In the genomic region with DNA sequence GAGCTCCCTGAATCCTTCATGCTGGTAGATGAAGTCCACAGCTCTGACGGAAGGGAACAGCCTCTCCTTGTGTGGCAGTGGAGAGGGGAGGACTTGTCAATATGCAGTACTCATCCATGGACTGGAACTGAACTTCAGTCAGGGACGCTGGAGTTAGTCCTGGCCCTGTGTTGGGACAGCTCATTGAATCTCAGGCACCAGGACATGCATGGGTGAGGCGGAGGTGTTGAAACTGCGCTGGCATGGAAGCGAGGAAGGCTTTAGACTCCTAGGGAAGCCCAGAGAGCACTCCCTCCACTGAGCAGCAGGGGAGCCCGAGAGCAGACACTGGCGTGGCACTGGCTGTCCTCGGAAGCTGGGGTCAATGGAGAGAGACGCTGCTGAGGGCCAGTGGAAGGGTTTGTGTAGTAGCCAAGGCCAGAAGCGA, we compare ENCODE assay signal across 10 cellular contexts.
DNase-seq lines count a peak whose midpoint lies in the region; ATAC-seq, FAIRE-seq and TF ChIP-seq lines count a peak whose summit lies in the region.
"Had no signal": no experiment of that assay in that cellular context is flagged by ENCODE, and none has a peak within 500 bp of the region (broad histone marks: within the 10 kb centered on the region; RNA-seq: fewer than 3 reads in every experiment).

No MANE protein-coding gene starts in this region.

- peaks cover 2% of the 10 kb centered on the region; the same call in 1 of the 2 replicates for H3K27me3 ChIP-seq in BJ (ENCODE audit: control insufficient read depth, insufficient read depth, low read length)
- H3K27me3 ChIP-seq in body of pancreas, result no peaks in the 10 kb centered on the region
- H3K27me3 ChIP-seq in HepG2 (ENCODE audit: control insufficient read depth in 1 of 2, insufficient read depth in 2 of 2, low read length in 2 of 2), result no peaks in the 10 kb centered on the region; a peak in 1 of 5 replicates

- TF ChIP-seq CTCF in BJ (IDR thresholded peaks at IDR 0.05; ENCODE audit: insufficient read depth, low read depth, low read length), result peak; percentile 60
- TF ChIP-seq CTCF in body of pancreas (IDR thresholded peaks at IDR 0.05), result peak; percentile 23 to 49 (median 41)
- peak; percentile 72 for TF ChIP-seq CTCF in HepG2 (CRISPR knock-in tag; IDR thresholded peaks at IDR 0.05)

- WGBS in body of pancreas, 2 donors, result 31 to 56% methylated on average over 10 of the region's 10 CpGs
- 16% methylated on average over 9 of the region's 10 CpGs for WGBS in HepG2 (ENCODE audit: low lambda C conversion rate)

- H2AFZ ChIP-seq in HepG2 (ENCODE audit: low read length), result no peak overlapping the region

- in situ Hi-C loops in HepG2 (cut with HindIII; ENCODE audit: extremely low pct_ligation_motif_present, low pct_unique_long_range_greater_than_20kb), result loop anchor here (25.0 kb wide), 1 partner anchor 213 kb away; no protein-coding TSS in a partner anchor

- no peak overlapping the region for H3K4me3 Mint-ChIP-seq in activated T-cell treated with anti-CD3 and anti-CD28 coated beads, Interleukin-2, amount 50 U/mL, for 4 hours

- H3K9me3 ChIP-seq in body of pancreas (peaks cover 0 to 4% (median 0%) of the 10 kb centered on the region in 3 donors), HepG2 (ENCODE audit: low read length) (no peaks in the 10 kb centered on the region)

- FAIRE-seq in HepG2 (lab: Jason Lieb, UNC), result peak; percentile 87
- FAIRE-seq: GM12891 had no signal

- H3K9ac ChIP-seq in HepG2 (ENCODE audit: insufficient read depth, low read depth, low read length), result no peak overlapping the region

- H3K4me3 ChIP-seq in BJ (ENCODE audit: low read depth, low read length) (no peak overlapping the region), body of pancreas (no peak overlapping the region), HepG2 (replicated peaks in 1 of 3; ENCODE audit: insufficient read depth in 1 of 3, low read depth in 2 of 3, low read length in 3 of 3) (no peak overlapping the region)
- H3K4me3 ChIP-seq: SK-N-MC had no signal

- peaks cover 10% of the 10 kb centered on the region for H3K4me1 Mint-ChIP-seq in activated T-cell treated with anti-CD3 and anti-CD28 coated beads, Interleukin-2, amount 50 U/mL, for 4 hours (ENCODE audit: low read depth)

- H3K36me3 ChIP-seq in BJ (ENCODE audit: control insufficient read depth, insufficient read depth, low read length) (no peaks in the 10 kb centered on the region), body of pancreas (replicated peaks in 1 of 2; ENCODE audit: insufficient read depth in 1 of 2, low read depth in 2 of 2) (no peaks in the 10 kb centered on the region), HepG2 (replicated peaks in 1 of 2; ENCODE audit: control insufficient read depth in 1 of 2, insufficient read depth in 2 of 2, low read length in 2 of 2) (no peaks in the 10 kb centered on the region)

- no peak for TF ChIP-seq EP300 in HepG2 (IDR thresholded peaks at IDR 0.05; ENCODE audit: low read depth in 2 of 2, low read length in 2 of 2)
- TF ChIP-seq EP300 in HepG2 (CRISPR knock-in tag; IDR thresholded peaks at IDR 0.05; ENCODE audit: borderline replicate concordance), result no peak

- TF ChIP-seq POLR2A in body of pancreas (IDR thresholded peaks at IDR 0.05) (no peak), HepG2 (IDR thresholded peaks at IDR 0.05; ENCODE audit: insufficient read depth in 1 of 2, low read depth in 2 of 2, low read length in 2 of 2) (no peak)

- CTCF ChIA-PET in BJ (lab: Yijun Ruan, JAX) (interaction anchor here (0.5 to 2.6 kb wide), 6 partner anchors 8 to 655 kb away, joined by 3 to 8 read pairs (median 3); no protein-coding TSS in a partner anchor), HEK293T (lab: Yijun Ruan, JAX) (no interaction called here), HepG2 (lab: Yijun Ruan, JAX; ENCODE audit: low intra/inter-chr PET ratio, low total read pairs) (no interaction called here)

- H4K20me1 ChIP-seq in HepG2 (ENCODE audit: insufficient read depth, low read length), result 0 out of 2 replicates have a peak, but pooled peaks cover 3% of the 10 kb centered on the region

- intact Hi-C loops in body of pancreas (cut with DNase I), result no loop called here
- intact Hi-C loops in HepG2 (cut with micrococcal nuclease; ENCODE audit: unreplicated experiment), result no loop called here

- H3K27me3 Mint-ChIP-seq in activated T-cell treated with anti-CD3 and anti-CD28 coated beads, Interleukin-2, amount 50 U/mL, for 4 hours (ENCODE audit: low read depth), result peaks cover 10% of the 10 kb centered on the region

- no peak for DNase-seq in BJ (ENCODE audit: low read depth)
- DNase-seq in HEK293T (ENCODE audit: extremely low spot score), result peak; percentile 39
- peak; percentile 28 to 58 (median 37) for DNase-seq in body of pancreas
- DNase-seq in HepG2 (ENCODE audit: low spot score), result peak; percentile 52
- no peak for DNase-seq in A172 (ENCODE audit: low spot score)
- DNase-seq in activated T-cell treated with anti-CD3 and anti-CD28 coated beads, Interleukin-2, amount 50 U/mL, for 4 hours, result no peak
- DNase-seq in AG08395 (ENCODE audit: low spot score), result no peak

- H3K4me1 ChIP-seq in body of pancreas, result peaks cover 7% of the 10 kb centered on the region
- H3K4me1 ChIP-seq in HepG2 (ENCODE audit: insufficient read depth, low read length), result no peaks in the 10 kb centered on the region

- BruUV-seq in HepG2 (replicated peaks; lab: Mats Ljungman, UMichigan), result no TSS peak

- peaks cover 7% of the 10 kb centered on the region for H3K9me3 Mint-ChIP-seq in activated T-cell treated with anti-CD3 and anti-CD28 coated beads, Interleukin-2, amount 50 U/mL, for 4 hours

- H3K27ac ChIP-seq in body of pancreas (no peak overlapping the region), HepG2 (ENCODE audit: extremely low read length, insufficient read depth, low read length) (no peak overlapping the region)
- H3K27ac ChIP-seq: SK-N-MC had no signal

- POLR2A ChIA-PET in BJ (lab: Charles Lee) (no interaction called here), HEK293T (lab: Yijun Ruan, JAX) (no interaction called here), HepG2 (lab: Yijun Ruan, JAX) (no interaction called here)

- TF ChIP-seq RAD21 in HepG2 (CRISPR knock-in tag; IDR thresholded peaks at IDR 0.05), result no peak

- no peak overlapping the region for H3K4me2 ChIP-seq in HepG2 (ENCODE audit: low read depth, low read length)

- no peaks in the 10 kb centered on the region for H3K79me2 ChIP-seq in HepG2 (ENCODE audit: insufficient read depth, low read length)

- H3K36me3 Mint-ChIP-seq in activated T-cell treated with anti-CD3 and anti-CD28 coated beads, Interleukin-2, amount 50 U/mL, for 4 hours (ENCODE audit: insufficient read depth), result no peaks in the 10 kb centered on the region

- ATAC-seq in body of pancreas, result peak; percentile 56
- peak; percentile 99 for ATAC-seq in HepG2
- ATAC-seq in GM18909 (IDR thresholded peaks at IDR 0.05; ENCODE audit: poor library complexity, unreplicated experiment), result no peak
- no peak for ATAC-seq in activated T-cell treated with anti-CD3 and anti-CD28 coated beads, Interleukin-2, amount 50 U/mL, for 4 hours

TF ChIP-seq in HEK293T, 16 proteins besides CTCF, POLR2A, EP300 and RAD21 (continues in another document):
- TF ChIP-seq FOXA1 (IDR thresholded peaks at IDR 0.05) (no peak), LEF1 (IDR thresholded peaks at IDR 0.05; ENCODE audit: borderline replicate concordance) (no peak), FOXM1 (IDR thresholded peaks at IDR 0.05; ENCODE audit: borderline replicate concordance) (no peak), ARNT (IDR thresholded peaks at IDR 0.05) (no peak), ZNF384 (IDR thresholded peaks at IDR 0.05) (no peak), ELF4 (IDR thresholded peaks at IDR 0.05) (no peak), TARDBP (IDR thresholded peaks at IDR 0.05) (no peak), CTBP1 (IDR thresholded peaks at IDR 0.05; ENCODE audit: borderline replicate concordance) (no peak), BHLHE40 (IDR thresholded peaks at IDR 0.05; ENCODE audit: borderline replicate concordance) (no peak), L3MBTL2 (conservative IDR thresholded peaks at IDR 0.05) (no peak), NFRKB (IDR thresholded peaks at IDR 0.05) (no peak), SUZ12 (IDR thresholded peaks at IDR 0.05) (no peak), SP1 (IDR thresholded peaks at IDR 0.05) (no peak)
- TF ChIP-seq, protein P1, sequence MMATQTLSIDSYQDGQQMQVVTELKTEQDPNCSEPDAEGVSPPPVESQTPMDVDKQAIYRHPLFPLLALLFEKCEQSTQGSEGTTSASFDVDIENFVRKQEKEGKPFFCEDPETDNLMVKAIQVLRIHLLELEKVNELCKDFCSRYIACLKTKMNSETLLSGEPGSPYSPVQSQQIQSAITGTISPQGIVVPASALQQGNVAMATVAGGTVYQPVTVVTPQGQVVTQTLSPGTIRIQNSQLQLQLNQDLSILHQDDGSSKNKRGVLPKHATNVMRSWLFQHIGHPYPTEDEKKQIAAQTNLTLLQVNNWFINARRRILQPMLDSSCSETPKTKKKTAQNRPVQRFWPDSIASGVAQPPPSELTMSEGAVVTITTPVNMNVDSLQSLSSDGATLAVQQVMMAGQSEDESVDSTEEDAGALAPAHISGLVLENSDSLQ (IDR thresholded peaks at IDR 0.05), result no peak

TF ChIP-seq in HepG2, 621 proteins besides CTCF, POLR2A, EP300 and RAD21 (continues in another document):
- TF ChIP-seq ZNF296 (CRISPR knock-in tag; conservative IDR thresholded peaks at IDR 0.05), result no peak
- no peak for TF ChIP-seq JDP2 (CRISPR knock-in tag; IDR thresholded peaks at IDR 0.05; ENCODE audit: borderline replicate concordance)
- TF ChIP-seq ZSCAN25 (CRISPR knock-in tag; IDR thresholded peaks at IDR 0.05), result no peak
- TF ChIP-seq, protein P2, sequence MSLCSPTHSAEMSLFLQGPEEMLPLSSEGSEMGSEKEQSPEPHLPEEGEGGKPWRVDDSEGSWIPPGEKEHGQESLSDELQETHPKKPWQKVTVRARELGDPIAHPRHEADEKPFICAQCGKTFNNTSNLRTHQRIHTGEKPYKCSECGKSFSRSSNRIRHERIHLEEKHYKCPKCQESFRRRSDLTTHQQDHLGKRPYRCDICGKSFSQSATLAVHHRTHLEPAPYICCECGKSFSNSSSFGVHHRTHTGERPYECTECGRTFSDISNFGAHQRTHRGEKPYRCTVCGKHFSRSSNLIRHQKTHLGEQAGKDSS (CRISPR knock-in tag; IDR thresholded peaks at IDR 0.05; ENCODE audit: borderline replicate concordance, low read depth), result 0 out of 2 replicates have a peak, but pooled peaks have one; percentile 47
- TF ChIP-seq MXI1 (IDR thresholded peaks at IDR 0.05; ENCODE audit: borderline replicate concordance, low read depth, low read length), result no peak; the same call in 2 of the 3 replicates

Comparison
In these comparisons a context has a peak if more than half of its experiments do, and no peak if none do; other contexts are left out.
1. DNase-seq: peak in HEK293T (single experiment), body of pancreas (4 of 4) and HepG2 (single experiment); none in BJ (single experiment), A172 (single experiment), activated T-cell treated with anti-CD3 and anti-CD28 coated beads, Interleukin-2, amount 50 U/mL, for 4 hours (single experiment) and AG08395 (single experiment).
2. ATAC-seq: peak in body of pancreas (single experiment) and HepG2 (single experiment); none in GM18909 (single experiment) and activated T-cell treated with anti-CD3 and anti-CD28 coated beads, Interleukin-2, amount 50 U/mL, for 4 hours (0 of 2).
3. Peak in every context shown above with its lines, with median percentiles within 50 percentile points of each other: CTCF ChIP-seq.